Comparison of ENCODE assay signal across 36 cellular contexts in the genomic region with DNA sequence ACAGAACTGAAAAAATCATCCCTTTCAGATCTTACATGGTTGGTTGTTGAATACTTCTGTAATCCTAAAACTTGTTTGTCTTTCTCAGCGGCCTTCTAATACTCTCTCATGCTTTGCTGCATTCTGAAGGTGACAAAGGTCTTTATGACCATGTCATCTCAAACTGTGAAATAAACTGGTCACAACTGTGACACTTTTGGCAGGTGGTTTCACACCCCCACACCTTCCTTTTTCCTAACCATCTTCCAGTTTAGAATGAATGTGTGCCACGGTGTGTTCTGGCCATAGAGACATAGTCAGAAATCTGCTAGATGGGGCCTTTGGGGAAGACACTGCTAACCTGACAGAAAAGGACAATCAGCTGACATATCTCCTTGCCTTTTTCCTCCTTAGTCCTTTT. TPM values are rescaled to one million over a fixed set of nuclear protein-coding genes. Genes with fewer than 3 reads are reported as not detected.
"Had no signal": no experiment of that assay in that cellular context is flagged by ENCODE, and none has a peak within 500 bp of the region (broad histone marks: within the 10 kb centered on the region; RNA-seq: fewer than 3 reads in every experiment).

No MANE protein-coding gene starts in this region.

- ATAC-seq: foreskin keratinocyte; gastroesophageal sphincter; heart left ventricle; left cardiac atrium; left lung; mucosa of descending colon; sciatic nerve; stimulated activated memory B cell treated with anti-CD40 and anti-IgM and Interleukin-4, amounts not matched to agents 10 μg/mL and 1 μg/mL and 100 μg/mL, for 72 hours had no signal

- H3K27ac Mint-ChIP-seq: dendritic cell treated with granulocyte-macrophage colony-stimulating factor and Interleukin-4, amounts not matched to agents 40 ng/mL and 50 ng/mL, for 4 days; mesothelial cell of epicardium; naive B cell; natural killer cell treated with Interleukin-12 subunit alpha and Interleukin-12 subunit beta and Interleukin-15 and Interleukin-18, amount 100 ng/mL, for 72 hours; stimulated activated memory B cell treated with anti-CD40 and anti-IgM and Interleukin-4, amounts not matched to agents 10 μg/mL and 1 μg/mL and 100 μg/mL, for 72 hours had no signal

- DNase-seq: colonic mucosa; effector memory CD4-positive, alpha-beta T cell; foreskin keratinocyte; heart left ventricle; left cardiac atrium; left lung; mesenchymal stem cell; mucosa of descending colon; naive B cell; stimulated activated CD4-positive, alpha-beta T cell treated with anti-CD3 and anti-CD28 coated beads, Interleukin-12 subunit alpha, Interleukin-12 subunit beta, amount 100 ng/mL, for 4 hours; stimulated activated CD4-positive, alpha-beta T cell treated with anti-CD3 and anti-CD28 coated beads, Interleukin-1b, Interleukin-23, amount 100 ng/mL, for 48 hours; stimulated activated CD4-positive, alpha-beta T cell treated with anti-CD3 and anti-CD28 coated beads, Interleukin-4, amount 100 ng/mL, for 24 hours; stomach; thyroid gland; trophoblast cell had no signal

- H3K36me3 Mint-ChIP-seq: mesothelial cell of epicardium; naive B cell; natural killer cell treated with Interleukin-12 subunit alpha and Interleukin-12 subunit beta and Interleukin-15 and Interleukin-18, amount 100 ng/mL, for 72 hours; stimulated activated memory B cell treated with anti-CD40 and anti-IgM and Interleukin-4, amounts not matched to agents 10 μg/mL and 1 μg/mL and 100 μg/mL, for 72 hours had no signal

- H3K9me3 Mint-ChIP-seq: dendritic cell treated with granulocyte-macrophage colony-stimulating factor and Interleukin-4, amounts not matched to agents 40 ng/mL and 50 ng/mL, for 4 days; mesothelial cell of epicardium; natural killer cell treated with Interleukin-12 subunit alpha and Interleukin-12 subunit beta and Interleukin-15 and Interleukin-18, amount 100 ng/mL, for 72 hours; neural crest cell; stimulated activated memory B cell treated with anti-CD40 and anti-IgM and Interleukin-4, amounts not matched to agents 10 μg/mL and 1 μg/mL and 100 μg/mL, for 72 hours had no signal

- H3K4me3 Mint-ChIP-seq: dendritic cell treated with granulocyte-macrophage colony-stimulating factor and Interleukin-4, amounts not matched to agents 40 ng/mL and 50 ng/mL, for 4 days; mesothelial cell of epicardium; naive B cell; neural crest cell; stimulated activated memory B cell treated with anti-CD40 and anti-IgM and Interleukin-4, amounts not matched to agents 10 μg/mL and 1 μg/mL and 100 μg/mL, for 72 hours had no signal

- H3K4me1 Mint-ChIP-seq: naive B cell; stimulated activated memory B cell treated with anti-CD40 and anti-IgM and Interleukin-4, amounts not matched to agents 10 μg/mL and 1 μg/mL and 100 μg/mL, for 72 hours had no signal

RNA-seq across cellular contexts. Expression of gene RFPL3, which starts 14.7 kb away (rescaled TPM):
- total RNA-seq: colonic mucosa; endothelial cell of umbilical vein; epithelial cell of proximal tubule; esophagus muscularis mucosa; fibroblast of lung; foreskin keratinocyte; gastroesophageal sphincter; heart left ventricle; hepatocyte; kidney epithelial cell; left cardiac atrium; left lung; lower leg skin; lung microvascular endothelial cell; mesothelial cell of epicardium; mucosa of descending colon; natural killer cell treated with Interleukin-12 subunit alpha and Interleukin-12 subunit beta and Interleukin-15 and Interleukin-18, amount 100 ng/mL, for 72 hours; neural crest cell; osteocyte; right atrium auricular region; sciatic nerve; smooth muscle cell; stomach; subcutaneous adipose tissue; temporal lobe; thyroid gland; ureter had no signal
